Comparison of ENCODE assay signal across 2 cellular contexts in genomic region chr12:8605057-8605456, GRCh38.
A peak's percentile ranks its signal among the peaks of the same experiment; 100 is the strongest.
TF ChIP-seq lines count a peak whose summit lies in the region.

No MANE protein-coding gene starts in this region.

TF ChIP-seq in GM23338, 12 proteins besides CTCF, POLR2A, EP300 and RAD21:
- TF ChIP-seq ZNF462 (CRISPR knock-in tag; IDR thresholded peaks at IDR 0.05) = no peak
- TF ChIP-seq STAT1 (IDR thresholded peaks at IDR 0.05; ENCODE audit: unreplicated experiment) = no peak
- TF ChIP-seq REST (IDR thresholded peaks at IDR 0.05; ENCODE audit: unreplicated experiment) = no peak
TF ChIP-seq in GM23338: peak in this region for 0.

TF ChIP-seq in K562, 482 proteins besides CTCF, POLR2A, EP300 and RAD21:
- TF ChIP-seq SMAD2 (IDR thresholded peaks at IDR 0.05; ENCODE audit: low read depth, low read length) (no peak), ARHGAP35 (IDR thresholded peaks at IDR 0.05; ENCODE audit: partially characterized antibody) (no peak), ZNF76 (CRISPR knock-in tag; IDR thresholded peaks at IDR 0.05; ENCODE audit: borderline replicate concordance) (no peak), L3MBTL2 (IDR thresholded peaks at IDR 0.05) (peak; percentile 25; the same call in 1 of the 2 replicates), ZNF57 (CRISPR knock-in tag; IDR thresholded peaks at IDR 0.05) (no peak), ZNF75A (CRISPR knock-in tag; IDR thresholded peaks at IDR 0.05) (no peak), NRF1 (conservative IDR thresholded peaks at IDR 0.05 in 1 of 2, IDR thresholded peaks at IDR 0.05 in 1 of 2) (peak; percentile 60 to 63)
- TF ChIP-seq, protein P1, sequence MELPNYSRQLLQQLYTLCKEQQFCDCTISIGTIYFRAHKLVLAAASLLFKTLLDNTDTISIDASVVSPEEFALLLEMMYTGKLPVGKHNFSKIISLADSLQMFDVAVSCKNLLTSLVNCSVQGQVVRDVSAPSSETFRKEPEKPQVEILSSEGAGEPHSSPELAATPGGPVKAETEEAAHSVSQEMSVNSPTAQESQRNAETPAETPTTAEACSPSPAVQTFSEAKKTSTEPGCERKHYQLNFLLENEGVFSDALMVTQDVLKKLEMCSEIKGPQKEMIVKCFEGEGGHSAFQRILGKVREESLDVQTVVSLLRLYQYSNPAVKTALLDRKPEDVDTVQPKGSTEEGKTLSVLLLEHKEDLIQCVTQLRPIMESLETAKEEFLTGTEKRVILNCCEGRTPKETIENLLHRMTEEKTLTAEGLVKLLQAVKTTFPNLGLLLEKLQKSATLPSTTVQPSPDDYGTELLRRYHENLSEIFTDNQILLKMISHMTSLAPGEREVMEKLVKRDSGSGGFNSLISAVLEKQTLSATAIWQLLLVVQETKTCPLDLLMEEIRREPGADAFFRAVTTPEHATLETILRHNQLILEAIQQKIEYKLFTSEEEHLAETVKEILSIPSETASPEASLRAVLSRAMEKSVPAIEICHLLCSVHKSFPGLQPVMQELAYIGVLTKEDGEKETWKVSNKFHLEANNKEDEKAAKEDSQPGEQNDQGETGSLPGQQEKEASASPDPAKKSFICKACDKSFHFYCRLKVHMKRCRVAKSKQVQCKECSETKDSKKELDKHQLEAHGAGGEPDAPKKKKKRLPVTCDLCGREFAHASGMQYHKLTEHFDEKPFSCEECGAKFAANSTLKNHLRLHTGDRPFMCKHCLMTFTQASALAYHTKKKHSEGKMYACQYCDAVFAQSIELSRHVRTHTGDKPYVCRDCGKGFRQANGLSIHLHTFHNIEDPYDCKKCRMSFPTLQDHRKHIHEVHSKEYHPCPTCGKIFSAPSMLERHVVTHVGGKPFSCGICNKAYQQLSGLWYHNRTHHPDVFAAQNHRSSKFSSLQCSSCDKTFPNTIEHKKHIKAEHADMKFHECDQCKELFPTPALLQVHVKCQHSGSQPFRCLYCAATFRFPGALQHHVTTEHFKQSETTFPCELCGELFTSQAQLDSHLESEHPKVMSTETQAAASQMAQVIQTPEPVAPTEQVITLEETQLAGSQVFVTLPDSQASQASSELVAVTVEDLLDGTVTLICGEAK (IDR thresholded peaks at IDR 0.05) = no peak
- TF ChIP-seq, protein P1 (CRISPR knock-in tag; IDR thresholded peaks at IDR 0.05) = no peak
- TF ChIP-seq, protein P2, sequence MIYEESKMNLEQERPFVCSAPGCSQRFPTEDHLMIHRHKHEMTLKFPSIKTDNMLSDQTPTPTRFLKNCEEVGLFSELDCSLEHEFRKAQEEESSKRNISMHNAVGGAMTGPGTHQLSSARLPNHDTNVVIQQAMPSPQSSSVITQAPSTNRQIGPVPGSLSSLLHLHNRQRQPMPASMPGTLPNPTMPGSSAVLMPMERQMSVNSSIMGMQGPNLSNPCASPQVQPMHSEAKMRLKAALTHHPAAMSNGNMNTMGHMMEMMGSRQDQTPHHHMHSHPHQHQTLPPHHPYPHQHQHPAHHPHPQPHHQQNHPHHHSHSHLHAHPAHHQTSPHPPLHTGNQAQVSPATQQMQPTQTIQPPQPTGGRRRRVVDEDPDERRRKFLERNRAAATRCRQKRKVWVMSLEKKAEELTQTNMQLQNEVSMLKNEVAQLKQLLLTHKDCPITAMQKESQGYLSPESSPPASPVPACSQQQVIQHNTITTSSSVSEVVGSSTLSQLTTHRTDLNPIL (CRISPR knock-in tag; IDR thresholded peaks at IDR 0.05) = no peak
